ENCODE assay signal across 8 cellular contexts in genomic region chr3:49553320-49553689, GRCh38. TPM values are rescaled to one million over a fixed set of nuclear protein-coding genes. Genes with fewer than 3 reads are reported as not detected.
DNase-seq lines count a peak whose midpoint lies in the region; ATAC-seq and TF ChIP-seq lines count a peak whose summit lies in the region.

No MANE protein-coding gene starts in this region.

- POLR2A ChIA-PET in naive thymus-derived CD8-positive, alpha-beta T cell (lab: Charles Lee) = interaction anchor here (0.6 kb wide), 1 partner anchor 47 kb away, joined by 3 read pairs; no protein-coding TSS in a partner anchor

- peak overlapping the region; percentile 85 to 94 (median 90) for H3K4me3 Mint-ChIP-seq in naive thymus-derived CD8-positive, alpha-beta T cell

- H3K4me3 ChIP-seq in Jurkat, Clone E6-1 (ENCODE audit: low read length) = peak overlapping the region; percentile 87
- H3K4me3 ChIP-seq in mammary epithelial cell (replicated peaks in 1 of 3; ENCODE audit: insufficient read depth in 1 of 3, low read depth in 2 of 3, low read length in 3 of 3) (no peak overlapping the region), body of pancreas (peak overlapping the region in 1 of 2 donors; percentile 68)

- no peak overlapping the region for H2AFZ ChIP-seq in mammary epithelial cell (ENCODE audit: low read depth, low read length)

- no peaks in the 10 kb centered on the region for H3K9me3 ChIP-seq in mammary epithelial cell (replicated peaks; ENCODE audit: insufficient read depth, low read length)
- H3K9me3 ChIP-seq in body of pancreas = no peaks in the 10 kb centered on the region

- intact Hi-C loops in mammary epithelial cell (cut with micrococcal nuclease) (no loop called here), body of pancreas (cut with DNase I) (no loop called here)

- 64% methylated on average over 9 of the region's 9 CpGs for WGBS in mammary epithelial cell (ENCODE audit: low coverage, missing lambda C conversion rate)
- WGBS in body of pancreas, 2 donors = 47 to 60% methylated on average over 9 of the region's 9 CpGs

- dilution Hi-C loops in mammary epithelial cell (cut with HindIII; ENCODE audit: low sequenced_read_pairs) = no loop called here

- H4K20me1 ChIP-seq in mammary epithelial cell (ENCODE audit: insufficient read depth, low read length) = no peaks in the 10 kb centered on the region

- H3K27ac Mint-ChIP-seq in naive thymus-derived CD8-positive, alpha-beta T cell = peak overlapping the region in 5 of 10 donors; percentile 23 to 91 (median 87)

- no peak for TF ChIP-seq POLR2A in body of pancreas (IDR thresholded peaks at IDR 0.05)

- H3K27me3 Mint-ChIP-seq in naive thymus-derived CD8-positive, alpha-beta T cell = peaks cover 0 to 26% (median 10%) of the 10 kb centered on the region in 5 donors

- H3K4me2 ChIP-seq in mammary epithelial cell (ENCODE audit: insufficient read depth, low read depth, low read length) = peak overlapping the region; percentile 82

- in situ Hi-C loops in mammary epithelial cell (cut with MboI; ENCODE audit: low sequenced_read_pairs in 2 of 2) = no loop called here

- H3K27me3 ChIP-seq in mammary epithelial cell (ENCODE audit: insufficient read depth, low read length) = no peaks in the 10 kb centered on the region
- H3K27me3 ChIP-seq in body of pancreas = no peaks in the 10 kb centered on the region

- CTCF ChIA-PET in mammary epithelial cell (lab: Charles Lee; ENCODE audit: low non-redundant PET) = no interaction called here

- no peaks in the 10 kb centered on the region for H3K36me3 ChIP-seq in mammary epithelial cell (ENCODE audit: insufficient read depth, low read length)
- H3K36me3 ChIP-seq in body of pancreas (replicated peaks in 1 of 2; ENCODE audit: insufficient read depth in 1 of 2, low read depth in 2 of 2) = no peaks in the 10 kb centered on the region

- DNase-seq in Jurkat, Clone E6-1 (ENCODE audit: low read depth, low spot score) = no peak
- DNase-seq in mammary epithelial cell = peak; percentile 12
- peak in 1 of 10 donors; percentile 18 for DNase-seq in naive thymus-derived CD8-positive, alpha-beta T cell
- DNase-seq in GF-D8 (lab: John Stamatoyannopoulos, UW) = no peak
- DNase-seq in body of pancreas = no peak
- DNase-seq in activated CD4-positive, alpha-beta T cell treated with anti-CD3 and anti-CD28 coated beads, Interleukin-2, amount 50 U/mL, for 1 hour = no peak

- H3K4me1 Mint-ChIP-seq in naive thymus-derived CD8-positive, alpha-beta T cell = peaks cover 5 to 27% (median 16%) of the 10 kb centered on the region in 4 donors

- ATAC-seq in naive thymus-derived CD8-positive, alpha-beta T cell = no peak
- ATAC-seq in GM21390 (IDR thresholded peaks at IDR 0.05; ENCODE audit: unreplicated experiment) = no peak
- no peak for ATAC-seq in body of pancreas

- no peaks in the 10 kb centered on the region for H3K4me1 ChIP-seq in mammary epithelial cell (ENCODE audit: insufficient read depth, low read length)
- peaks cover 18% of the 10 kb centered on the region for H3K4me1 ChIP-seq in body of pancreas

- TF ChIP-seq CTCF in C4-2B (conservative IDR thresholded peaks at IDR 0.05) = no peak
- no peak for TF ChIP-seq CTCF in mammary epithelial cell (conservative IDR thresholded peaks at IDR 0.05 in 1 of 2, IDR thresholded peaks at IDR 0.05 in 1 of 2; ENCODE audit: extremely low read depth in 1 of 2, insufficient read depth in 1 of 2, low read depth in 1 of 2, low read length in 2 of 2)
- no peak for TF ChIP-seq CTCF in body of pancreas (IDR thresholded peaks at IDR 0.05)

- no peaks in the 10 kb centered on the region for H3K9me3 Mint-ChIP-seq in naive thymus-derived CD8-positive, alpha-beta T cell

- H3K27ac ChIP-seq in C4-2B (peak overlapping the region; percentile 78), mammary epithelial cell (ENCODE audit: insufficient read depth, low read depth, low read length) (no peak overlapping the region), body of pancreas (peak overlapping the region in 2 of 4 donors; percentile 73 to 75)

- no peaks in the 10 kb centered on the region for H3K79me2 ChIP-seq in mammary epithelial cell (ENCODE audit: insufficient read depth, low read length)

- BruUV-seq in mammary epithelial cell (replicated peaks; lab: Mats Ljungman, UMichigan) = no TSS peak

- H3K36me3 Mint-ChIP-seq in naive thymus-derived CD8-positive, alpha-beta T cell = no peaks in the 10 kb centered on the region

- no peak overlapping the region for H3K9ac ChIP-seq in mammary epithelial cell (ENCODE audit: insufficient read depth, low read length)

RNA-seq across cellular contexts. Expression of gene BSN, which starts 1.0 kb away (rescaled TPM):
- 0.75 TPM for polyA plus RNA-seq in Jurkat, Clone E6-1 (2012; ENCODE audit: insufficient read depth, insufficient read length)
- total RNA-seq in mammary epithelial cell (under 1 TPM; under 0.01 to 0.21 TPM), body of pancreas (1 to 10 TPM; 1.3 to 6.6 TPM)
- polyA plus RNA-seq in mammary epithelial cell = 0.01 TPM
- polyA minus RNA-seq in mammary epithelial cell = 0.05 TPM
- under 1 TPM; 0.22 to 0.23 TPM for total RNA-seq in naive thymus-derived CD8-positive, alpha-beta T cell
- under 1 TPM in 1 of 3 donors, not detected in 2; 0.19 TPM for polyA plus RNA-seq in naive thymus-derived CD8-positive, alpha-beta T cell
